In genomic region chrX:38982843-38983242, GRCh38 we compare ENCODE assay signal across 17 cellular contexts.
"Had no signal": no experiment of that assay in that cellular context is flagged by ENCODE, and none has a peak within 500 bp of the region (broad histone marks: within the 10 kb centered on the region; RNA-seq: fewer than 3 reads in every experiment).

No MANE protein-coding gene starts in this region.

- H3K4me3 ChIP-seq: esophagus squamous epithelium, gastroesophageal sphincter, left ventricle myocardium inferior, lower lobe of right lung, right atrium auricular region, smooth muscle cell had no signal

- H3K27ac ChIP-seq: esophagus squamous epithelium, gastroesophageal sphincter, left ventricle myocardium inferior, lower lobe of right lung, right atrium auricular region had no signal

- H3K4me3 Mint-ChIP-seq: naive thymus-derived CD8-positive, alpha-beta T cell; neural crest cell had no signal

- H3K4me1 Mint-ChIP-seq: neural crest cell had no signal

- H3K27me3 Mint-ChIP-seq: naive thymus-derived CD8-positive, alpha-beta T cell had no signal

- H3K9me3 ChIP-seq: esophagus squamous epithelium, gastroesophageal sphincter, left ventricle myocardium inferior, lower lobe of right lung, right atrium auricular region had no signal

- H3K4me2 ChIP-seq: smooth muscle cell had no signal

- H3K27me3 ChIP-seq: esophagus squamous epithelium, gastroesophageal sphincter, right atrium auricular region had no signal

- DNase-seq: cerebellar nuclear complex; dermis blood vessel endothelial cell; esophagus squamous epithelium; foreskin fibroblast; kidney; left cardiac atrium; left ventricle myocardium inferior; lower lobe of right lung; naive thymus-derived CD8-positive, alpha-beta T cell; posterior cingulate gyrus; stimulated activated CD4-positive, alpha-beta T cell treated with anti-CD3 and anti-CD28 coated beads, Interleukin-2, amount 100 ng/mL, for 48 hours; trophoblast cell had no signal

- H3K36me3 Mint-ChIP-seq: naive thymus-derived CD8-positive, alpha-beta T cell had no signal

- H3K4me1 ChIP-seq: esophagus squamous epithelium, gastroesophageal sphincter, left ventricle myocardium inferior, lower lobe of right lung, right atrium auricular region had no signal

- H3K9me3 Mint-ChIP-seq: naive thymus-derived CD8-positive, alpha-beta T cell had no signal

- ATAC-seq: gastroesophageal sphincter; left cardiac atrium; lower lobe of right lung; naive thymus-derived CD8-positive, alpha-beta T cell had no signal

- FAIRE-seq: colon, kidney had no signal

- H3K36me3 ChIP-seq: esophagus squamous epithelium, gastroesophageal sphincter, left ventricle myocardium inferior, lower lobe of right lung, right atrium auricular region had no signal
